Comparison of ENCODE assay signal across 1 cellular context in genomic region chr11:64227405-64227956, GRCh38.
TF ChIP-seq lines count a peak whose summit lies in the region.

No MANE protein-coding gene starts in this region.

TF ChIP-seq in IMR-90, 13 proteins besides CTCF, POLR2A, EP300 and RAD21 (continued from another document):
- no peak for TF ChIP-seq ELK1 (IDR thresholded peaks at IDR 0.05; ENCODE audit: borderline replicate concordance, low read depth, low read length)
- TF ChIP-seq USF2 (IDR thresholded peaks at IDR 0.05; ENCODE audit: low read depth, low read length): no peak
- no peak for TF ChIP-seq CEBPB (IDR thresholded peaks at IDR 0.05; ENCODE audit: low read depth, low read length)
- TF ChIP-seq RCOR1 (IDR thresholded peaks at IDR 0.05; ENCODE audit: insufficient replicate concordance, low read length): no peak
- TF ChIP-seq CHD1 (IDR thresholded peaks at IDR 0.05; ENCODE audit: low read depth, low read length): no peak
- TF ChIP-seq SMC3 (IDR thresholded peaks at IDR 0.05; ENCODE audit: low read depth, low read length): no peak
- TF ChIP-seq MXI1 (IDR thresholded peaks at IDR 0.05; ENCODE audit: borderline replicate concordance, low read depth, low read length): no peak
- TF ChIP-seq MAFK (IDR thresholded peaks at IDR 0.05; ENCODE audit: low read depth, low read length): no peak
